Comparison of ENCODE assay signal across 18 cellular contexts in the genomic region with DNA sequence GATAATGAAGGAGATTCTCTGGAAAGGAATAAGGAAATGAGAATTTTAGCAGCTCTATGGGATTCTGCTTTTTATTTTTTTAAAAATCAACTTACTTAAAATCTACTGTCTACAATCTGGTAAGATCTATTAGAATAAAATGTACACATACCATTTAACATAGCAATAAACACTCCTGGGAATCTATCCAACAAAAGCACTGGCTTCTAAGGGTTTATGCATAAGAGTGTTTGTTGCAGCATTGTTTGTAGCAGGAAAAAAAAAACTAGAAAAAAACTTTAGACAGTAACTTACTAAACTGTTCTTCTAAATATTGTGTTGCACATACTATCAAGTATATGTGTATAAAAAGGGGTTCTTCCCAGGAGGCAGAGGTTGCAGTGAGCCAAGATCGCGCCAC. TPM values are rescaled to one million over a fixed set of nuclear protein-coding genes. Genes with fewer than 3 reads are reported as not detected.
A peak's percentile ranks its signal among the peaks of the same experiment; 100 is the strongest.
DNase-seq lines count a peak whose midpoint lies in the region; FAIRE-seq and TF ChIP-seq lines count a peak whose summit lies in the region.
"Had no signal": no experiment of that assay in that cellular context is flagged by ENCODE, and none has a peak within 500 bp of the region (broad histone marks: within the 10 kb centered on the region; RNA-seq: fewer than 3 reads in every experiment).

No MANE protein-coding gene starts in this region.

- DNase-seq in astrocyte (ENCODE audit: low read depth) = peak; percentile 54
- peak; percentile 49 for DNase-seq in fibroblast of mammary gland (ENCODE audit: low read depth)
- DNase-seq in NCI-H1694 treated with DMSO at 0.1 percent for 48 hours (lab: John Stamatoyannopoulos, UW) = no peak
- DNase-seq in Ammon's horn (ENCODE audit: low spot score) = no peak
- no peak for DNase-seq in esophagus muscularis mucosa (ENCODE audit: extremely low spot score)
- no peak for DNase-seq in activated effector memory CD4-positive, alpha-beta T cell treated with anti-CD3 and anti-CD28 coated beads, Interleukin-2, amount 50 U/mL, for 16 hours
- DNase-seq: BE2C; Calu3; CD4-positive, alpha-beta T cell; DMS53; H9; NCI-H1417; NCI-H1930; NCI-H2171 treated with DMSO at 0.1 percent for 48 hours; NCI-H748 treated with DMSO at 0.1 percent for 48 hours had no signal

- no peaks in the 10 kb centered on the region for H3K9me3 Mint-ChIP-seq in astrocyte (ENCODE audit: unreplicated experiment)
- no peaks in the 10 kb centered on the region for H3K9me3 Mint-ChIP-seq in nephron
- H3K9me3 Mint-ChIP-seq: CD4-positive, alpha-beta T cell; H9 had no signal

- TF ChIP-seq CTCF in HEK293 (tag by site-specific recombination; IDR thresholded peaks at IDR 0.05) = no peak
- no peak for TF ChIP-seq CTCF in astrocyte (IDR thresholded peaks at IDR 0.05; ENCODE audit: insufficient read depth, low read depth, low read length)
- TF ChIP-seq CTCF in fibroblast of mammary gland (conservative IDR thresholded peaks at IDR 0.05; ENCODE audit: control insufficient read depth, insufficient read depth, low read depth, low read length) = no peak
- no peak for TF ChIP-seq CTCF in nephron (IDR thresholded peaks at IDR 0.05; ENCODE audit: unreplicated experiment in 3 of 3)
- TF ChIP-seq CTCF in esophagus muscularis mucosa (IDR thresholded peaks at IDR 0.05) = no peak

- H3K27ac Mint-ChIP-seq in astrocyte (ENCODE audit: unreplicated experiment) (no peak overlapping the region), nephron (peak overlapping the region in 2 of 3 experiments; percentile 55 to 67)
- H3K27ac Mint-ChIP-seq: CD4-positive, alpha-beta T cell had no signal

- intact Hi-C loops in esophagus muscularis mucosa (cut with DNase I) = no loop called here

- H3K4me3 Mint-ChIP-seq in astrocyte (ENCODE audit: unreplicated experiment) (no peak overlapping the region), nephron (no peak overlapping the region)
- H3K4me3 Mint-ChIP-seq: CD4-positive, alpha-beta T cell; H9 had no signal

- peaks cover 3% of the 10 kb centered on the region for H3K4me1 Mint-ChIP-seq in astrocyte (ENCODE audit: low read depth, unreplicated experiment)
- H3K4me1 Mint-ChIP-seq in nephron = peaks cover 34% of the 10 kb centered on the region

- CTCF ChIA-PET in HEK293 (lab: Yijun Ruan, JAX) = no interaction called here

- peak overlapping the region; percentile 11 for H3K4me2 ChIP-seq in astrocyte (ENCODE audit: low read length)

- no peaks in the 10 kb centered on the region for H3K9me3 ChIP-seq in HEK293 (ENCODE audit: control insufficient read depth, insufficient read depth, low read depth, low read length)
- no peaks in the 10 kb centered on the region for H3K9me3 ChIP-seq in astrocyte (ENCODE audit: insufficient read depth, low read depth, low read length)
- H3K9me3 ChIP-seq in esophagus muscularis mucosa = no peaks in the 10 kb centered on the region
- H3K9me3 ChIP-seq: BE2C had no signal

- TF ChIP-seq EP300 in esophagus muscularis mucosa (IDR thresholded peaks at IDR 0.05) = no peak

- H2AFZ ChIP-seq in astrocyte (ENCODE audit: low read depth, low read length) = no peak overlapping the region

- no peaks in the 10 kb centered on the region for H3K36me3 ChIP-seq in HEK293 (ENCODE audit: control insufficient read depth in 2 of 2, insufficient read depth in 1 of 2, low read length in 2 of 2)
- H3K36me3 ChIP-seq in astrocyte (ENCODE audit: insufficient read depth, low read length) = no peaks in the 10 kb centered on the region
- H3K36me3 ChIP-seq in esophagus muscularis mucosa = peaks cover 0 to 11% (median 0%) of the 10 kb centered on the region in 4 donors
- H3K36me3 ChIP-seq: BE2C had no signal

- H3K27ac ChIP-seq in HEK293 (ENCODE audit: extremely low read depth, low read depth, low read length) (no peak overlapping the region), astrocyte (ENCODE audit: low read depth, low read length) (no peak overlapping the region), esophagus muscularis mucosa (replicated peaks in 1 of 4) (no peak overlapping the region)

- POLR2A ChIA-PET in HEK293 (lab: Yijun Ruan, JAX) = no interaction called here

- no peaks in the 10 kb centered on the region for H4K20me1 ChIP-seq in astrocyte (ENCODE audit: insufficient read depth, low read length)

- H3K4me1 ChIP-seq in HEK293 (ENCODE audit: control insufficient read depth, insufficient read depth, low read length) = peaks cover 7% of the 10 kb centered on the region; the same call in 1 of the 2 replicates
- H3K4me1 ChIP-seq in astrocyte (ENCODE audit: insufficient read depth, low read length) = peaks cover 25% of the 10 kb centered on the region
- H3K4me1 ChIP-seq in esophagus muscularis mucosa = peaks cover 0 to 6% (median 3%) of the 10 kb centered on the region in 4 donors
- H3K4me1 ChIP-seq: BE2C had no signal

- peaks cover 20% of the 10 kb centered on the region for H3K27me3 Mint-ChIP-seq in astrocyte (ENCODE audit: low read depth, unreplicated experiment)
- no peaks in the 10 kb centered on the region for H3K27me3 Mint-ChIP-seq in nephron (ENCODE audit: low read depth)
- H3K27me3 Mint-ChIP-seq: CD4-positive, alpha-beta T cell had no signal

- H3K36me3 Mint-ChIP-seq in astrocyte (ENCODE audit: low read depth, unreplicated experiment) (no peaks in the 10 kb centered on the region), nephron (ENCODE audit: low read depth) (no peaks in the 10 kb centered on the region)

- H3K9ac ChIP-seq in astrocyte (ENCODE audit: low read length) = no peak overlapping the region

- no peak overlapping the region for H3K4me3 ChIP-seq in HEK293 (ENCODE audit: low read depth, low read length)
- H3K4me3 ChIP-seq in astrocyte (ENCODE audit: insufficient read depth, low read depth, low read length) = no peak overlapping the region
- H3K4me3 ChIP-seq in fibroblast of mammary gland (ENCODE audit: control insufficient read depth, low read depth, low read length) = no peak overlapping the region
- no peak overlapping the region for H3K4me3 ChIP-seq in esophagus muscularis mucosa

- WGBS in esophagus muscularis mucosa = 86% methylated on average over 2 of the region's 2 CpGs

- H3K27me3 ChIP-seq in astrocyte (ENCODE audit: insufficient read depth, low read length) (no peaks in the 10 kb centered on the region), esophagus muscularis mucosa (no peaks in the 10 kb centered on the region)
- H3K27me3 ChIP-seq: BE2C had no signal

- H3K79me2 ChIP-seq in astrocyte (ENCODE audit: insufficient read depth, low read length) = no peaks in the 10 kb centered on the region

- no peak for TF ChIP-seq POLR2A in esophagus muscularis mucosa (IDR thresholded peaks at IDR 0.05; ENCODE audit: low read depth)

- no peak for FAIRE-seq in astrocyte (lab: Jason Lieb, UNC)

TF ChIP-seq in HEK293, 187 proteins besides CTCF, POLR2A, EP300 and RAD21:
- TF ChIP-seq ZNF560 (tag by site-specific recombination; IDR thresholded peaks at IDR 0.05; ENCODE audit: borderline replicate concordance) = no peak
- no peak for TF ChIP-seq ZNF426 (tag by site-specific recombination; IDR thresholded peaks at IDR 0.05)
- no peak for TF ChIP-seq ZNF2 (tag by site-specific recombination; IDR thresholded peaks at IDR 0.05)
- TF ChIP-seq ZNF473 (tag by site-specific recombination; IDR thresholded peaks at IDR 0.05) = no peak
- TF ChIP-seq ZFP3 (tag by site-specific recombination; IDR thresholded peaks at IDR 0.05; ENCODE audit: low read depth) = no peak
- no peak for TF ChIP-seq ZSCAN23 (tag by site-specific recombination; IDR thresholded peaks at IDR 0.05)
- TF ChIP-seq ZBTB1 (tag by site-specific recombination; IDR thresholded peaks at IDR 0.05) = no peak
- TF ChIP-seq GLIS1 (tag by site-specific recombination; IDR thresholded peaks at IDR 0.05) = no peak
- peak; percentile 58 for TF ChIP-seq ZBTB44 (tag by site-specific recombination; IDR thresholded peaks at IDR 0.05)
- peak; percentile 72 for TF ChIP-seq PRDM6 (tag by site-specific recombination; IDR thresholded peaks at IDR 0.05)
- TF ChIP-seq HOXD13 (CRISPR knock-in tag; IDR thresholded peaks at IDR 0.05; ENCODE audit: borderline replicate concordance) = no peak

RNA-seq across cellular contexts. Expression of gene RBP1, which starts 15.7 kb away (rescaled TPM):
- total RNA-seq in astrocyte = 19.2 and 27.8 TPM in 2 replicates
- 10 to 100 TPM; 12.8 to 16.1 (median 15.7) TPM for total RNA-seq in esophagus muscularis mucosa
- total RNA-seq: CD4-positive, alpha-beta T cell; NCI-H460 had no signal

Comparison
In these comparisons a context has a peak if more than half of its experiments do, and no peak if none do; other contexts are left out.
1. DNase-seq: peak in astrocyte (single experiment) and fibroblast of mammary gland (single experiment); none in NCI-H1694 treated with DMSO at 0.1 percent for 48 hours (single experiment), Ammon's horn (single experiment), esophagus muscularis mucosa (single experiment) and activated effector memory CD4-positive, alpha-beta T cell treated with anti-CD3 and anti-CD28 coated beads, Interleukin-2, amount 50 U/mL, for 16 hours (single experiment).